ENCODE assay signal across 8 cellular contexts in the genomic region with DNA sequence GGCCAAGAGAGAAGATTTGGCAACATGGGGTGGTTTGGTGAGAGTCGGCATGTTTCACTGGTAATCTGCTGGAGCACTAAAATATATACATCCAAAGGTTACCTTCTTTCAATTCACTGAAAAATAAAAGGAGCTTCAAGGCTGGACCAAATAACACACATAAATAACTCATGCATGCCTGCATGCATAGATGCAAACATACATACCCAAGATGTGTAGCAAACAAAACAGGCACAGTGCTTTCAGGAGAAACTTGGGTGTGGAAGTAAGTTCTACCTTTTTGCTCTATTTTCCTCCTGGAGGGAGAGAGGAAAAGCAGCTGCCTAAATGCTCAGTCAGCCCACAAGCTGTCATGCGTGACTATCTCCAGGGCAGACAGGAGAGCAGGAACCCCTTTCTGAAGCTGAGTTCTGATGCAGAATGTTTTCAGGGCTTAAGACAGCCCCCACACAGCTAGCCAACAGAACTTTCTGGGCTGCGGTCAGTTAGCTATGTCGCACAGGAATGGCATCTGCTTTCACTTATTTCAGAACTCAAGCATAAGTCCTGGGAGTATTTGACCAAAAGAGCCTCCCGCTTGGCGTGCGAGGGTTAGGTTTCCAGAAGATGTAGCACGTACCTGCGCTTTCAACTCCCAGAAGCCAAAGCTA.
DNase-seq lines count a peak whose midpoint lies in the region; ATAC-seq and TF ChIP-seq lines count a peak whose summit lies in the region.

No MANE protein-coding gene starts in this region.

- H3K27ac Mint-ChIP-seq in WTC11, result no peak overlapping the region

- no peaks in the 10 kb centered on the region for H3K27me3 Mint-ChIP-seq in activated T-cell treated with anti-CD3 and anti-CD28 coated beads, Interleukin-2, amount 50 U/mL, for 4 hours (ENCODE audit: low read depth)
- H3K27me3 Mint-ChIP-seq in WTC11 (ENCODE audit: low read depth), result no peaks in the 10 kb centered on the region

- H3K27ac ChIP-seq in stomach, result peak overlapping the region; percentile 91 to 93 (median 93)

- no peaks in the 10 kb centered on the region for H3K36me3 ChIP-seq in stomach

- TF ChIP-seq EP300 in stomach (IDR thresholded peaks at IDR 0.05), result no peak

- H3K4me1 Mint-ChIP-seq in activated T-cell treated with anti-CD3 and anti-CD28 coated beads, Interleukin-2, amount 50 U/mL, for 4 hours (ENCODE audit: low read depth), result peaks cover 66% of the 10 kb centered on the region
- peaks cover 45% of the 10 kb centered on the region for H3K4me1 Mint-ChIP-seq in WTC11

- CTCF ChIA-PET in WTC11 (lab: Charles Lee), result interaction anchor here (0.6 to 1.2 kb wide), 3 partner anchors 14 to 122 kb away, joined by 3 to 4 read pairs (median 4); no protein-coding TSS in a partner anchor

- H3K27me3 ChIP-seq in stomach, result no peaks in the 10 kb centered on the region

- no peaks in the 10 kb centered on the region for H3K36me3 Mint-ChIP-seq in activated T-cell treated with anti-CD3 and anti-CD28 coated beads, Interleukin-2, amount 50 U/mL, for 4 hours (ENCODE audit: insufficient read depth)
- no peaks in the 10 kb centered on the region for H3K36me3 Mint-ChIP-seq in WTC11

- POLR2A ChIA-PET in WTC11 (lab: Charles Lee), result no interaction called here

- no peak for DNase-seq in activated T-cell treated with anti-CD3 and anti-CD28 coated beads, Interleukin-2, amount 50 U/mL, for 4 hours
- DNase-seq in activated T-cell treated with anti-CD3 and anti-CD28 coated beads for 4 hours (no peak), MV-4-11 (lab: John Stamatoyannopoulos, UW) (peak; percentile 96), amniotic epithelial cell (ENCODE audit: low read depth) (peak; percentile 100), iris pigment epithelial cell (ENCODE audit: low read depth) (peak; percentile 100), stomach (no peak), WTC11 (ENCODE audit: low spot score) (no peak)

- H3K9me3 ChIP-seq in stomach, result no peaks in the 10 kb centered on the region

- peak in 1 of 2 donors; percentile 16 for ATAC-seq in activated T-cell treated with anti-CD3 and anti-CD28 coated beads, Interleukin-2, amount 50 U/mL, for 4 hours
- ATAC-seq in HG02571 (IDR thresholded peaks at IDR 0.05; ENCODE audit: unreplicated experiment), result peak; percentile 55
- ATAC-seq in WTC11, result no peak

- TF ChIP-seq POLR2A in stomach (IDR thresholded peaks at IDR 0.05), result no peak

- no peak for TF ChIP-seq CTCF in stomach (IDR thresholded peaks at IDR 0.05)
- no peak for TF ChIP-seq CTCF in WTC11 (IDR thresholded peaks at IDR 0.05)

- intact Hi-C loops in stomach (cut with DNase I; ENCODE audit: low total_unique reads), result loop anchor here (10.0 kb wide), 1 partner anchor 468 kb away; no protein-coding TSS in a partner anchor

- WGBS in stomach, 5 donors, result 14 to 29% (median 20%) methylated on average over 9 of the region's 9 CpGs

- H3K4me1 ChIP-seq in stomach, result peaks cover 74 to 81% (median 77%) of the 10 kb centered on the region in 4 donors

- no peak overlapping the region for H3K4me3 ChIP-seq in stomach

- peak overlapping the region; percentile 68 for H3K4me3 Mint-ChIP-seq in activated T-cell treated with anti-CD3 and anti-CD28 coated beads, Interleukin-2, amount 50 U/mL, for 4 hours
- no peak overlapping the region for H3K4me3 Mint-ChIP-seq in WTC11

- no peaks in the 10 kb centered on the region for H3K9me3 Mint-ChIP-seq in activated T-cell treated with anti-CD3 and anti-CD28 coated beads, Interleukin-2, amount 50 U/mL, for 4 hours
- no peaks in the 10 kb centered on the region for H3K9me3 Mint-ChIP-seq in WTC11

TF ChIP-seq in WTC11, 78 proteins besides CTCF, POLR2A, EP300 and RAD21:
- TF ChIP-seq FOXJ3 (CRISPR knock-in tag; IDR thresholded peaks at IDR 0.05; ENCODE audit: borderline replicate concordance), result no peak
- no peak for TF ChIP-seq ZNF416 (CRISPR knock-in tag; IDR thresholded peaks at IDR 0.05)
- no peak for TF ChIP-seq ZBTB21 (CRISPR knock-in tag; IDR thresholded peaks at IDR 0.05; ENCODE audit: borderline replicate concordance)
- no peak for TF ChIP-seq TEAD1 (CRISPR knock-in tag; IDR thresholded peaks at IDR 0.05)
- no peak for TF ChIP-seq MXD4 (CRISPR knock-in tag; IDR thresholded peaks at IDR 0.05; ENCODE audit: borderline replicate concordance)
- no peak for TF ChIP-seq ZNF281 (CRISPR knock-in tag; IDR thresholded peaks at IDR 0.05)
- TF ChIP-seq, protein P1, sequence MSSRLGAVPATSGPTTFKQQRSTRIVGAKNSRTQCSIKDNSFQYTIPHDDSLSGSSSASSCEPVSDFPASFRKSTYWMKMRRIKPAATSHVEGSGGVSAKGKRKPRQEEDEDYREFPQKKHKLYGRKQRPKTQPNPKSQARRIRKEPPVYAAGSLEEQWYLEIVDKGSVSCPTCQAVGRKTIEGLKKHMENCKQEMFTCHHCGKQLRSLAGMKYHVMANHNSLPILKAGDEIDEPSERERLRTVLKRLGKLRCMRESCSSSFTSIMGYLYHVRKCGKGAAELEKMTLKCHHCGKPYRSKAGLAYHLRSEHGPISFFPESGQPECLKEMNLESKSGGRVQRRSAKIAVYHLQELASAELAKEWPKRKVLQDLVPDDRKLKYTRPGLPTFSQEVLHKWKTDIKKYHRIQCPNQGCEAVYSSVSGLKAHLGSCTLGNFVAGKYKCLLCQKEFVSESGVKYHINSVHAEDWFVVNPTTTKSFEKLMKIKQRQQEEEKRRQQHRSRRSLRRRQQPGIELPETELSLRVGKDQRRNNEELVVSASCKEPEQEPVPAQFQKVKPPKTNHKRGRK (CRISPR knock-in tag; IDR thresholded peaks at IDR 0.05; ENCODE audit: borderline replicate concordance), result no peak
- no peak for TF ChIP-seq SMAD3 (CRISPR knock-in tag; IDR thresholded peaks at IDR 0.05; ENCODE audit: borderline replicate concordance)
- TF ChIP-seq GTF2I (CRISPR knock-in tag; conservative IDR thresholded peaks at IDR 0.05), result no peak
- no peak for TF ChIP-seq PREB (CRISPR knock-in tag; IDR thresholded peaks at IDR 0.05; ENCODE audit: borderline replicate concordance)
- TF ChIP-seq NR2C2 (CRISPR knock-in tag; IDR thresholded peaks at IDR 0.05), result no peak
- TF ChIP-seq IRF2 (CRISPR knock-in tag; IDR thresholded peaks at IDR 0.05; ENCODE audit: borderline replicate concordance, low read depth), result no peak
- no peak for TF ChIP-seq SMAD4 (CRISPR knock-in tag; IDR thresholded peaks at IDR 0.05)
- TF ChIP-seq HMGA2 (CRISPR knock-in tag; IDR thresholded peaks at IDR 0.05), result no peak
- TF ChIP-seq JUN (CRISPR knock-in tag; IDR thresholded peaks at IDR 0.05), result no peak
- TF ChIP-seq NFYB (CRISPR knock-in tag; conservative IDR thresholded peaks at IDR 0.05; ENCODE audit: low read depth), result no peak
- no peak for TF ChIP-seq ZNF219 (CRISPR knock-in tag; IDR thresholded peaks at IDR 0.05; ENCODE audit: borderline replicate concordance)
- no peak for TF ChIP-seq ETV6 (CRISPR knock-in tag; IDR thresholded peaks at IDR 0.05)
- TF ChIP-seq, protein P2, sequence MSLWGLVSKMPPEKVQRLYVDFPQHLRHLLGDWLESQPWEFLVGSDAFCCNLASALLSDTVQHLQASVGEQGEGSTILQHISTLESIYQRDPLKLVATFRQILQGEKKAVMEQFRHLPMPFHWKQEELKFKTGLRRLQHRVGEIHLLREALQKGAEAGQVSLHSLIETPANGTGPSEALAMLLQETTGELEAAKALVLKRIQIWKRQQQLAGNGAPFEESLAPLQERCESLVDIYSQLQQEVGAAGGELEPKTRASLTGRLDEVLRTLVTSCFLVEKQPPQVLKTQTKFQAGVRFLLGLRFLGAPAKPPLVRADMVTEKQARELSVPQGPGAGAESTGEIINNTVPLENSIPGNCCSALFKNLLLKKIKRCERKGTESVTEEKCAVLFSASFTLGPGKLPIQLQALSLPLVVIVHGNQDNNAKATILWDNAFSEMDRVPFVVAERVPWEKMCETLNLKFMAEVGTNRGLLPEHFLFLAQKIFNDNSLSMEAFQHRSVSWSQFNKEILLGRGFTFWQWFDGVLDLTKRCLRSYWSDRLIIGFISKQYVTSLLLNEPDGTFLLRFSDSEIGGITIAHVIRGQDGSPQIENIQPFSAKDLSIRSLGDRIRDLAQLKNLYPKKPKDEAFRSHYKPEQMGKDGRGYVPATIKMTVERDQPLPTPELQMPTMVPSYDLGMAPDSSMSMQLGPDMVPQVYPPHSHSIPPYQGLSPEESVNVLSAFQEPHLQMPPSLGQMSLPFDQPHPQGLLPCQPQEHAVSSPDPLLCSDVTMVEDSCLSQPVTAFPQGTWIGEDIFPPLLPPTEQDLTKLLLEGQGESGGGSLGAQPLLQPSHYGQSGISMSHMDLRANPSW (CRISPR knock-in tag; conservative IDR thresholded peaks at IDR 0.05; ENCODE audit: low read depth), result no peak

Comparison
In these comparisons a context has a peak if more than half of its experiments do, and no peak if none do; other contexts are left out.
1. DNase-seq: peak in MV-4-11 (single experiment), amniotic epithelial cell (single experiment) and iris pigment epithelial cell (single experiment); none in activated T-cell treated with anti-CD3 and anti-CD28 coated beads, Interleukin-2, amount 50 U/mL, for 4 hours (single experiment), activated T-cell treated with anti-CD3 and anti-CD28 coated beads for 4 hours (single experiment), stomach (single experiment) and WTC11 (single experiment).